Comparison of ENCODE assay signal across 8 cellular contexts in the genomic region with DNA sequence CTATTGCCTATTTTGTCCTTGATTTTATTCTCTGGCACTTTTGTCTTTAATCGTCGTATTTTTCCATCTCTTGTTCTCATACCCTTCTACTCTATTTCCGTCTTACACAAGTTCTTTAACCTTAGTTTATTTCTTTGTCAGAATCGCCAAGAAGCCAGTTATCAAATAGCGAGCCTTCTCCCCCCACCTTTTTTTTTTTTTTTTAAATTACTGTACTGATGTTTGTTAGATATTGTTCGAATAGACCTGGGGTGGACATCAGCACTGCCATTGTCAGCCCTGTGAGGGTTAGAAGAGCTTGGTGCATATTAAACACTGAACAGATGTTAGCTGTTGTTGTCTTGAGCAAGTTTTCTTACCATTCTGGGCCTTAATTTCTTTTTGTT. TPM values are rescaled to one million over a fixed set of nuclear protein-coding genes. Genes with fewer than 3 reads are reported as not detected.
DNase-seq lines count a peak whose midpoint lies in the region; ATAC-seq, FAIRE-seq and TF ChIP-seq lines count a peak whose summit lies in the region.

No MANE protein-coding gene starts in this region.

- FAIRE-seq in bronchial epithelial cell (lab: Jason Lieb, UNC), result no peak

- POLR2A ChIA-PET in BJ (lab: Charles Lee), result interaction anchor here (0.6 to 0.7 kb wide), 2 partner anchors 56 to 132 kb away, joined by 3 to 14 read pairs; no protein-coding TSS in a partner anchor

- H3K36me3 ChIP-seq in BJ (ENCODE audit: control insufficient read depth, insufficient read depth, low read length), result no peaks in the 10 kb centered on the region
- no peaks in the 10 kb centered on the region for H3K36me3 ChIP-seq in bronchial epithelial cell (ENCODE audit: control insufficient read depth, insufficient read depth, low read length)
- H3K36me3 ChIP-seq in mucosa of descending colon (ENCODE audit: low read depth), result no peaks in the 10 kb centered on the region

- H3K4me1 ChIP-seq in mucosa of descending colon (ENCODE audit: low read depth), result peaks cover 5% of the 10 kb centered on the region

- no peak for ATAC-seq in mucosa of descending colon
- ATAC-seq in HG03354 (IDR thresholded peaks at IDR 0.05; ENCODE audit: poor library complexity, severe bottlenecking, unreplicated experiment), result no peak
- ATAC-seq in HG03108 (IDR thresholded peaks at IDR 0.05; ENCODE audit: unreplicated experiment), result no peak

- H3K27me3 ChIP-seq in BJ (ENCODE audit: control insufficient read depth, insufficient read depth, low read length) (no peaks in the 10 kb centered on the region), bronchial epithelial cell (ENCODE audit: control insufficient read depth, insufficient read depth, low read length) (no peaks in the 10 kb centered on the region)

- TF ChIP-seq CTCF in BJ (IDR thresholded peaks at IDR 0.05; ENCODE audit: insufficient read depth, low read depth, low read length), result no peak
- no peak for TF ChIP-seq CTCF in bronchial epithelial cell (IDR thresholded peaks at IDR 0.05; ENCODE audit: insufficient read depth, low read length, severe bottlenecking)
- no peak for TF ChIP-seq CTCF in mucosa of descending colon (IDR thresholded peaks at IDR 0.05)

- H3K4me3 ChIP-seq in BJ (ENCODE audit: low read depth, low read length) (peak overlapping the region; percentile 99), bronchial epithelial cell (ENCODE audit: low read depth, low read length) (peak overlapping the region; percentile 80), mucosa of descending colon (peak overlapping the region; percentile 99)
- H3K4me3 ChIP-seq in Jurkat, Clone E6-1 (ENCODE audit: low read length), result peak overlapping the region; percentile 87

- DNase-seq in BJ (ENCODE audit: low read depth) (no peak), bronchial epithelial cell (ENCODE audit: low read depth) (peak; percentile 12), mucosa of descending colon (no peak), cerebellar cortex (ENCODE audit: low spot score) (no peak)
- no peak for DNase-seq in Jurkat, Clone E6-1 (ENCODE audit: low read depth, low spot score)
- DNase-seq in activated CD8-positive, alpha-beta memory T cell treated with anti-CD3 and anti-CD28 coated beads, Interleukin-2, amount 50 U/mL, for 48 hours, result no peak

- CTCF ChIA-PET in BJ (lab: Yijun Ruan, JAX), result interaction anchor here (0.7 to 1.5 kb wide), 3 partner anchors 13 to 20 kb away, joined by 3 read pairs; no protein-coding TSS in a partner anchor

- no peaks in the 10 kb centered on the region for H3K9me3 ChIP-seq in mucosa of descending colon

- intact Hi-C loops in mucosa of descending colon (cut with DNase I, micrococcal nuclease), result no loop called here

RNA-seq across cellular contexts. Expression of a gene that starts 1.2 kb away (rescaled TPM):
- 55.3 and 58.9 TPM in 2 replicates for polyA plus RNA-seq in BJ (2011; rRNA removed)
- 20.3 and 27.3 TPM in 2 replicates for polyA minus RNA-seq in BJ (2011; rRNA and poly(A)+ RNA removed)
- polyA plus RNA-seq in Jurkat, Clone E6-1 (2012; ENCODE audit: insufficient read depth, insufficient read length), result 68.1 TPM
- total RNA-seq in bronchial epithelial cell (140 and 143 TPM in 2 replicates), mucosa of descending colon (100 to 1,000 TPM in 2 of 3 donors, 10 to 100 TPM in 1; 72.6 to 152 (median 102) TPM)

RNA-seq across cellular contexts. Expression of a gene that starts 51.9 kb away (rescaled TPM):
- 47.0 and 63.8 TPM in 2 replicates for polyA plus RNA-seq in BJ (2011; rRNA removed)
- polyA minus RNA-seq in BJ (2011; rRNA and poly(A)+ RNA removed), result 43.1 and 69.9 TPM in 2 replicates
- not detected for polyA plus RNA-seq in Jurkat, Clone E6-1 (2012; ENCODE audit: insufficient read depth, insufficient read length)
- total RNA-seq in bronchial epithelial cell, result not detected in 2 replicates
- total RNA-seq in mucosa of descending colon, result 10 to 100 TPM in 1 of 3 donors, under 1 TPM in 2; 0.75 to 13.2 (median 0.96) TPM
